Comparison of ENCODE assay signal across 17 cellular contexts in genomic region chr15:89785064-89785770, GRCh38. TPM values are rescaled to one million over a fixed set of nuclear protein-coding genes. Genes with fewer than 3 reads are reported as not detected.
A peak's percentile ranks its signal among the peaks of the same experiment; 100 is the strongest.
DNase-seq lines count a peak whose midpoint lies in the region; ATAC-seq and TF ChIP-seq lines count a peak whose summit lies in the region.
"Had no signal": no experiment of that assay in that cellular context is flagged by ENCODE, and none has a peak within 500 bp of the region (broad histone marks: within the 10 kb centered on the region; RNA-seq: fewer than 3 reads in every experiment).

No MANE protein-coding gene starts in this region.

- H3K4me1 ChIP-seq in colonic mucosa = peaks cover 28% of the 10 kb centered on the region

- H3K36me3 Mint-ChIP-seq in natural killer cell treated with Interleukin-12 subunit alpha and Interleukin-12 subunit beta and Interleukin-15 and Interleukin-18, amount 100 ng/mL, for 72 hours = no peaks in the 10 kb centered on the region
- H3K36me3 Mint-ChIP-seq in natural killer cell = no peaks in the 10 kb centered on the region
- peaks cover 8% of the 10 kb centered on the region for H3K36me3 Mint-ChIP-seq in mesothelial cell of epicardium

- H3K4me1 Mint-ChIP-seq in natural killer cell treated with Interleukin-12 subunit alpha and Interleukin-12 subunit beta and Interleukin-15 and Interleukin-18, amount 100 ng/mL, for 72 hours (ENCODE audit: low read depth in 2 of 2) = peaks cover 0 to 7% of the 10 kb centered on the region in 2 donors
- no peaks in the 10 kb centered on the region for H3K4me1 Mint-ChIP-seq in natural killer cell
- H3K4me1 Mint-ChIP-seq in mesothelial cell of epicardium = peaks cover 28% of the 10 kb centered on the region

- peak overlapping the region; percentile 93 for H3K27ac ChIP-seq in colonic mucosa

- peak overlapping the region; percentile 46 to 73 for H3K9ac ChIP-seq in colonic mucosa (ENCODE audit: low read depth in 2 of 2, low read length in 2 of 2)

- DNase-seq in natural killer cell treated with Interleukin-12 subunit alpha and Interleukin-12 subunit beta and Interleukin-15 and Interleukin-18, amount 100 ng/mL, for 72 hours (ENCODE audit: low spot score) = peak; percentile 56
- DNase-seq in natural killer cell (no peak), colonic mucosa (peak; percentile 92), mesothelial cell of epicardium (ENCODE audit: low spot score in 2 of 2, unreplicated experiment in 2 of 2) (no peak), NCI-H2196 (lab: John Stamatoyannopoulos, UW; ENCODE audit: unreplicated experiment) (no peak)
- no peak for DNase-seq in stimulated activated CD4-positive, alpha-beta T cell treated with anti-CD3 and anti-CD28 coated beads, Interleukin-4, amount 100 ng/mL, for 24 hours
- DNase-seq in stimulated activated CD4-positive, alpha-beta T cell treated with anti-CD3 and anti-CD28 coated beads, Interleukin-12 subunit alpha, Interleukin-12 subunit beta, amount 100 ng/mL, for 4 hours = no peak
- DNase-seq: activated CD8-positive, alpha-beta memory T cell treated with anti-CD3 and anti-CD28 coated beads, Interleukin-2, amount 50 U/mL, for 4 hours; activated naive CD4-positive, alpha-beta T cell; effector memory CD4-positive, alpha-beta T cell; Kasumi-1; NCI-H1436; NCI-H524; substantia nigra had no signal

- no peak overlapping the region for H3K4me3 ChIP-seq in colonic mucosa

- TF ChIP-seq CTCF in natural killer cell (IDR thresholded peaks at IDR 0.05) (no peak), colonic mucosa (IDR thresholded peaks at IDR 0.05) (no peak), mesothelial cell of epicardium (IDR thresholded peaks at IDR 0.05; ENCODE audit: unreplicated experiment) (no peak)

- peak in 1 of 2 donors; percentile 24 for ATAC-seq in natural killer cell treated with Interleukin-12 subunit alpha and Interleukin-12 subunit beta and Interleukin-15 and Interleukin-18, amount 100 ng/mL, for 72 hours
- ATAC-seq in natural killer cell (no peak), GM21576 (IDR thresholded peaks at IDR 0.05; ENCODE audit: unreplicated experiment) (no peak)
- ATAC-seq: activated CD4-positive, CD25-positive, alpha-beta regulatory T cell treated with anti-CD3 and anti-CD28 coated beads, Interleukin-2, amount 50 U/mL, for 24 hours had no signal

- intact Hi-C loops in natural killer cell (cut with micrococcal nuclease) (no loop called here), colonic mucosa (cut with DNase I) (no loop called here)

- no peak overlapping the region for H3K27ac Mint-ChIP-seq in natural killer cell treated with Interleukin-12 subunit alpha and Interleukin-12 subunit beta and Interleukin-15 and Interleukin-18, amount 100 ng/mL, for 72 hours
- H3K27ac Mint-ChIP-seq in natural killer cell (no peak overlapping the region), mesothelial cell of epicardium (peak overlapping the region; percentile 45)

- no peaks in the 10 kb centered on the region for H3K27me3 ChIP-seq in colonic mucosa

- H3K9me3 Mint-ChIP-seq in natural killer cell treated with Interleukin-12 subunit alpha and Interleukin-12 subunit beta and Interleukin-15 and Interleukin-18, amount 100 ng/mL, for 72 hours = no peaks in the 10 kb centered on the region
- H3K9me3 Mint-ChIP-seq in natural killer cell (no peaks in the 10 kb centered on the region), mesothelial cell of epicardium (peaks cover 18% of the 10 kb centered on the region)

- H3K36me3 ChIP-seq in colonic mucosa = no peaks in the 10 kb centered on the region

- no peak overlapping the region for H3K4me3 Mint-ChIP-seq in natural killer cell treated with Interleukin-12 subunit alpha and Interleukin-12 subunit beta and Interleukin-15 and Interleukin-18, amount 100 ng/mL, for 72 hours
- no peak overlapping the region for H3K4me3 Mint-ChIP-seq in natural killer cell
- H3K4me3 Mint-ChIP-seq in mesothelial cell of epicardium = no peak overlapping the region

- H3K9me3 ChIP-seq in colonic mucosa = no peaks in the 10 kb centered on the region

- H3K27me3 Mint-ChIP-seq in natural killer cell treated with Interleukin-12 subunit alpha and Interleukin-12 subunit beta and Interleukin-15 and Interleukin-18, amount 100 ng/mL, for 72 hours = peaks cover 8 to 11% of the 10 kb centered on the region in 2 donors
- H3K27me3 Mint-ChIP-seq in natural killer cell (ENCODE audit: low read depth in 2 of 2) (peaks cover 6 to 16% of the 10 kb centered on the region in 2 donors), mesothelial cell of epicardium (ENCODE audit: low read depth) (no peaks in the 10 kb centered on the region)

RNA-seq across cellular contexts. Expression of gene MESP2, which starts 9.1 kb away (rescaled TPM):
- total RNA-seq in natural killer cell treated with Interleukin-12 subunit alpha and Interleukin-12 subunit beta and Interleukin-15 and Interleukin-18, amount 100 ng/mL, for 72 hours = not detected
- total RNA-seq in natural killer cell = not detected
- total RNA-seq in colonic mucosa = 1 to 10 TPM in 1 of 2 donors, under 1 TPM in 1; 0.45 to 5.4 TPM
- total RNA-seq in mesothelial cell of epicardium = 0.29 TPM in 1 of 3 replicates, not detected in the others
- total RNA-seq: T-helper 1 cell treated with Interleukin-12 subunit alpha and Interleukin-12 subunit beta and Interleukin-4 antibody, amounts not matched to agents 30 ng/mL and 1 ng/mL, for 36 hours had no signal

RNA-seq across cellular contexts. Expression of gene ANPEP, which starts 29.4 kb away (rescaled TPM):
- total RNA-seq in natural killer cell treated with Interleukin-12 subunit alpha and Interleukin-12 subunit beta and Interleukin-15 and Interleukin-18, amount 100 ng/mL, for 72 hours = 1 to 10 TPM in 1 of 2 donors, not detected in 1; 3.2 TPM
- total RNA-seq in natural killer cell (10 to 100 TPM in 2 of 3 donors, 1 to 10 TPM in 1; 1.6 to 33.9 (median 10.9) TPM), colonic mucosa (100 to 1,000 TPM; 216 to 567 TPM), mesothelial cell of epicardium (12.5 to 16.3 TPM (median 15.8 TPM) in 3 replicates)

RNA-seq across cellular contexts. Expression of gene MESP1, which starts 34.2 kb away (rescaled TPM):
- total RNA-seq in natural killer cell treated with Interleukin-12 subunit alpha and Interleukin-12 subunit beta and Interleukin-15 and Interleukin-18, amount 100 ng/mL, for 72 hours = 1 to 10 TPM; 2.3 to 4.0 TPM
- total RNA-seq in natural killer cell (1 to 10 TPM in 2 of 3 donors, under 1 TPM in 1; 0.45 to 2.9 (median 2.5) TPM), colonic mucosa (10 to 100 TPM; 10.5 to 11.1 TPM), mesothelial cell of epicardium (0.18 to 0.89 TPM in 2 of 3 replicates, not detected in the other)

Comparison
In these comparisons a context has a peak if more than half of its experiments do, and no peak if none do; other contexts are left out.
1. DNase-seq: peak in natural killer cell treated with Interleukin-12 subunit alpha and Interleukin-12 subunit beta and Interleukin-15 and Interleukin-18, amount 100 ng/mL, for 72 hours (single experiment) and colonic mucosa (single experiment); none in natural killer cell (single experiment), mesothelial cell of epicardium (0 of 2), stimulated activated CD4-positive, alpha-beta T cell treated with anti-CD3 and anti-CD28 coated beads, Interleukin-4, amount 100 ng/mL, for 24 hours (single experiment), stimulated activated CD4-positive, alpha-beta T cell treated with anti-CD3 and anti-CD28 coated beads, Interleukin-12 subunit alpha, Interleukin-12 subunit beta, amount 100 ng/mL, for 4 hours (single experiment) and NCI-H2196 (single experiment).
2. RNA of gene ANPEP, which starts 29.4 kb away (total RNA-seq): 216 to 567 TPM in colonic mucosa; 12.5 to 16.3 TPM in mesothelial cell of epicardium, 1.6 to 33.9 TPM in natural killer cell and 3.2 TPM in natural killer cell treated with Interleukin-12 subunit alpha and Interleukin-12 subunit beta and Interleukin-15 and Interleukin-18, amount 100 ng/mL, for 72 hours; every median in the first group is over 4 times any median in the second.